ENCODE assay signal across 8 cellular contexts in genomic region chr5:101894985-101895384, GRCh38.
"Had no signal": no experiment of that assay in that cellular context is flagged by ENCODE, and none has a peak within 500 bp of the region (broad histone marks: within the 10 kb centered on the region; RNA-seq: fewer than 3 reads in every experiment).

No MANE protein-coding gene starts in this region.

- H3K4me3 Mint-ChIP-seq: H9, IgD-negative memory B cell had no signal

- H3K9ac ChIP-seq: GM23248 had no signal

- H3K27ac ChIP-seq: GM23248, HL-60 had no signal

- H2AFZ ChIP-seq: GM23248 had no signal

- H3K4me3 ChIP-seq: GM23248 had no signal

- H3K36me3 Mint-ChIP-seq: IgD-negative memory B cell had no signal

- H3K27ac Mint-ChIP-seq: IgD-negative memory B cell had no signal

- H3K9me3 Mint-ChIP-seq: H9, IgD-negative memory B cell had no signal

- FAIRE-seq: H54 had no signal

- H3K27me3 Mint-ChIP-seq: IgD-negative memory B cell had no signal

- DNase-seq: GM23248, GOT3, H9, HCEC 1CT, KG1 had no signal

- H3K4me1 Mint-ChIP-seq: IgD-negative memory B cell had no signal
